ENCODE assay signal across 1 cellular context in genomic region chr4:173517781-173518371, GRCh38.
TF ChIP-seq lines count a peak whose summit lies in the region.

No MANE protein-coding gene starts in this region.

TF ChIP-seq in endothelial cell of umbilical vein, 7 proteins besides CTCF, POLR2A, EP300 and RAD21:
- TF ChIP-seq EZH2 (IDR thresholded peaks at IDR 0.05; ENCODE audit: borderline replicate concordance, low read depth, low read length, severe bottlenecking) (peak; percentile 84), GATA2 (IDR thresholded peaks at IDR 0.05; ENCODE audit: insufficient read depth, insufficient read length, low read depth, low read length) (no peak), JUN (IDR thresholded peaks at IDR 0.05; ENCODE audit: borderline replicate concordance, insufficient read depth, insufficient read length, low read depth) (no peak), MYC (IDR thresholded peaks at IDR 0.05; ENCODE audit: low read depth, low read length) (no peak), POLR2AphosphoS5 (IDR thresholded peaks at IDR 0.05; ENCODE audit: insufficient read depth, low read depth, low read length) (no peak), FOS (IDR thresholded peaks at IDR 0.05; ENCODE audit: borderline replicate concordance, insufficient read depth, low read length) (no peak), MAX (IDR thresholded peaks at IDR 0.05; ENCODE audit: insufficient read depth, insufficient read length) (no peak)
